Comparison of ENCODE assay signal across 24 cellular contexts in genomic region chr4:108529102-108529501, GRCh38.
A peak's percentile ranks its signal among the peaks of the same experiment; 100 is the strongest.
DNase-seq lines count a peak whose midpoint lies in the region; ATAC-seq and TF ChIP-seq lines count a peak whose summit lies in the region.
"Had no signal": no experiment of that assay in that cellular context is flagged by ENCODE, and none has a peak within 500 bp of the region (broad histone marks: within the 10 kb centered on the region; RNA-seq: fewer than 3 reads in every experiment).

No MANE protein-coding gene starts in this region.

- H3K36me3 Mint-ChIP-seq in activated naive CD4-positive, alpha-beta T cell treated with anti-CD3 and anti-CD28 coated beads for 36 hours (ENCODE audit: low read depth), result peaks cover 2% of the 10 kb centered on the region
- peaks cover 32 to 61% of the 10 kb centered on the region in 2 donors for H3K36me3 Mint-ChIP-seq in activated naive CD4-positive, alpha-beta T cell treated with anti-CD3 and anti-CD28 coated beads, Interleukin-2, amount 50 U/mL, for 72 hours
- H3K36me3 Mint-ChIP-seq in activated CD8-positive, alpha-beta T cell treated with anti-CD3 and anti-CD28 coated beads, Interleukin-2, amount 10 ng/mL, durations not matched to agents 7 days and 5 days (ENCODE audit: low read depth), result peaks cover 38% of the 10 kb centered on the region
- peaks cover 2% of the 10 kb centered on the region for H3K36me3 Mint-ChIP-seq in neural crest cell (ENCODE audit: low read depth)
- peaks cover 0 to 38% (median 7%) of the 10 kb centered on the region in 3 donors for H3K36me3 Mint-ChIP-seq in CD8-positive, alpha-beta memory T cell
- H3K36me3 Mint-ChIP-seq: CD14-positive monocyte had no signal

- no peak overlapping the region for H3K4me2 ChIP-seq in DND-41 (ENCODE audit: insufficient read depth, low read length)
- no peak overlapping the region for H3K4me2 ChIP-seq in smooth muscle cell

- no peaks in the 10 kb centered on the region for H3K27me3 ChIP-seq in DND-41 (ENCODE audit: insufficient read depth, low read length, poor library complexity)
- no peaks in the 10 kb centered on the region for H3K27me3 ChIP-seq in smooth muscle cell (ENCODE audit: low read depth)
- H3K27me3 ChIP-seq in CD8-positive, alpha-beta memory T cell (ENCODE audit: insufficient read depth, low read length, poor library complexity, severe bottlenecking), result no peaks in the 10 kb centered on the region
- H3K27me3 ChIP-seq: Peyer's patch, SJCRH30 had no signal

- DNase-seq in activated naive CD4-positive, alpha-beta T cell treated with anti-CD3 and anti-CD28 coated beads for 36 hours, result no peak
- no peak for DNase-seq in activated naive CD4-positive, alpha-beta T cell treated with anti-CD3 and anti-CD28 coated beads, Interleukin-2, amount 50 U/mL, for 72 hours (ENCODE audit: low spot score in 2 of 2)
- DNase-seq in DND-41 (no peak), neural crest cell (ENCODE audit: low read depth, low spot score) (no peak), smooth muscle cell (lab: John Stamatoyannopoulos, UW; ENCODE audit: unreplicated experiment) (no peak)
- no peak for DNase-seq in activated CD8-positive, alpha-beta T cell treated with anti-CD3 and anti-CD28 coated beads, Interleukin-2, amount 10 ng/mL, durations not matched to agents 7 days and 5 days
- DNase-seq in CD8-positive, alpha-beta memory T cell, result no peak
- DNase-seq: AML-193, COR-L47, DMS79, GM23248, HCEC 1CT, KBM-7, NCI-H1092 treated with DMSO at 0.1 percent for 48 hours, NCI-H146, NCI-H2029 treated with DMSO at 0.1 percent for 48 hours, NCI-H345, NCI-H524, NCI-H82, Peyer's patch, SJCRH30 had no signal

- no peak for ATAC-seq in activated naive CD4-positive, alpha-beta T cell treated with anti-CD3 and anti-CD28 coated beads, Interleukin-2, amount 50 U/mL, for 72 hours
- ATAC-seq in DND-41 (ENCODE audit: insufficient read depth, low read depth) (no peak), GM21529 (IDR thresholded peaks at IDR 0.05; ENCODE audit: unreplicated experiment) (no peak)
- ATAC-seq in activated CD8-positive, alpha-beta T cell treated with anti-CD3 and anti-CD28 coated beads, Interleukin-2, amount 10 ng/mL, durations not matched to agents 7 days and 5 days, result no peak
- ATAC-seq: GM12878 had no signal

- H3K4me1 ChIP-seq in DND-41 (ENCODE audit: insufficient read depth, low read length), result peaks cover 75% of the 10 kb centered on the region
- peaks cover 9% of the 10 kb centered on the region for H3K4me1 ChIP-seq in smooth muscle cell (ENCODE audit: low read depth)
- peaks cover 71% of the 10 kb centered on the region for H3K4me1 ChIP-seq in CD8-positive, alpha-beta memory T cell (ENCODE audit: insufficient read depth, low read length)
- H3K4me1 ChIP-seq: Peyer's patch had no signal

- intact Hi-C loops in activated naive CD4-positive, alpha-beta T cell treated with anti-CD3 and anti-CD28 coated beads for 36 hours (cut with micrococcal nuclease), result no loop called here

- WGBS in smooth muscle cell (ENCODE audit: low lambda C conversion rate), result 82% methylated on average over 1 of the region's 1 CpG

- no peak for TF ChIP-seq CTCF in DND-41 (IDR thresholded peaks at IDR 0.05; ENCODE audit: borderline replicate concordance, extremely low read depth, low read length, poor library complexity, severe bottlenecking)
- TF ChIP-seq CTCF in neural crest cell (conservative IDR thresholded peaks at IDR 0.05), result no peak
- TF ChIP-seq CTCF in smooth muscle cell (IDR thresholded peaks at IDR 0.05; ENCODE audit: borderline replicate concordance, insufficient read depth, poor library complexity, severe bottlenecking), result no peak

- H3K4me1 Mint-ChIP-seq in activated naive CD4-positive, alpha-beta T cell treated with anti-CD3 and anti-CD28 coated beads for 36 hours (ENCODE audit: low read depth), result peaks cover 70% of the 10 kb centered on the region
- H3K4me1 Mint-ChIP-seq in activated CD8-positive, alpha-beta T cell treated with anti-CD3 and anti-CD28 coated beads, Interleukin-2, amount 10 ng/mL, durations not matched to agents 7 days and 5 days (ENCODE audit: low read depth), result peaks cover 89% of the 10 kb centered on the region
- peaks cover 38% of the 10 kb centered on the region for H3K4me1 Mint-ChIP-seq in neural crest cell
- H3K4me1 Mint-ChIP-seq in CD8-positive, alpha-beta memory T cell, result peaks cover 46 to 72% (median 55%) of the 10 kb centered on the region in 3 donors

- no peak overlapping the region for H3K4me3 Mint-ChIP-seq in activated naive CD4-positive, alpha-beta T cell treated with anti-CD3 and anti-CD28 coated beads for 36 hours
- no peak overlapping the region for H3K4me3 Mint-ChIP-seq in activated CD8-positive, alpha-beta T cell treated with anti-CD3 and anti-CD28 coated beads, Interleukin-2, amount 10 ng/mL, durations not matched to agents 7 days and 5 days
- H3K4me3 Mint-ChIP-seq in neural crest cell, result no peak overlapping the region
- H3K4me3 Mint-ChIP-seq in CD8-positive, alpha-beta memory T cell, result no peak overlapping the region
- H3K4me3 Mint-ChIP-seq: CD14-positive monocyte had no signal

- H3K9ac ChIP-seq in DND-41 (ENCODE audit: low read depth, low read length), result no peak overlapping the region
- no peak overlapping the region for H3K9ac ChIP-seq in smooth muscle cell (ENCODE audit: low read depth)
- H3K9ac ChIP-seq: GM23248 had no signal

- CTCF ChIA-PET in activated naive CD4-positive, alpha-beta T cell treated with anti-CD3 and anti-CD28 coated beads for 36 hours (lab: Charles Lee), result interaction anchor here (0.6 to 1.3 kb wide), 4 partner anchors 14 to 36 kb away, joined by 3 to 5 read pairs (median 4); no protein-coding TSS in a partner anchor
- CTCF ChIA-PET in activated CD8-positive, alpha-beta T cell treated with anti-CD3 and anti-CD28 coated beads, Interleukin-2, amount 10 ng/mL, durations not matched to agents 7 days and 5 days (lab: Charles Lee), result interaction anchor here (1.0 to 3.6 kb wide), 4 partner anchors 8 to 499 kb away, joined by 3 to 24 read pairs (median 4); no protein-coding TSS in a partner anchor
- CTCF ChIA-PET in CD8-positive, alpha-beta memory T cell (lab: Charles Lee), result no interaction called here

- H3K79me2 ChIP-seq in DND-41 (ENCODE audit: insufficient read depth, low read length) (no peaks in the 10 kb centered on the region), smooth muscle cell (ENCODE audit: low read depth) (no peaks in the 10 kb centered on the region)

- no peaks in the 10 kb centered on the region for H3K27me3 Mint-ChIP-seq in activated naive CD4-positive, alpha-beta T cell treated with anti-CD3 and anti-CD28 coated beads for 36 hours (ENCODE audit: low read depth)
- H3K27me3 Mint-ChIP-seq in activated CD8-positive, alpha-beta T cell treated with anti-CD3 and anti-CD28 coated beads, Interleukin-2, amount 10 ng/mL, durations not matched to agents 7 days and 5 days (ENCODE audit: low read depth), result no peaks in the 10 kb centered on the region
- no peaks in the 10 kb centered on the region for H3K27me3 Mint-ChIP-seq in neural crest cell (ENCODE audit: low read depth)
- H3K27me3 Mint-ChIP-seq in CD8-positive, alpha-beta memory T cell, result peaks cover 0 to 3% of the 10 kb centered on the region in 2 donors

- H3K9me3 ChIP-seq in DND-41 (ENCODE audit: insufficient read depth, low read length, severe bottlenecking) (no peaks in the 10 kb centered on the region), smooth muscle cell (replicated peaks; ENCODE audit: low read depth) (no peaks in the 10 kb centered on the region)
- no peaks in the 10 kb centered on the region for H3K9me3 ChIP-seq in CD8-positive, alpha-beta memory T cell (ENCODE audit: low read length)
- H3K9me3 ChIP-seq: Peyer's patch had no signal

- H3K27ac Mint-ChIP-seq in activated naive CD4-positive, alpha-beta T cell treated with anti-CD3 and anti-CD28 coated beads for 36 hours, result peak overlapping the region; percentile 46
- peak overlapping the region in 1 of 2 donors; percentile 48 for H3K27ac Mint-ChIP-seq in activated naive CD4-positive, alpha-beta T cell treated with anti-CD3 and anti-CD28 coated beads, Interleukin-2, amount 50 U/mL, for 72 hours
- peak overlapping the region; percentile 17 for H3K27ac Mint-ChIP-seq in activated CD8-positive, alpha-beta T cell treated with anti-CD3 and anti-CD28 coated beads, Interleukin-2, amount 10 ng/mL, durations not matched to agents 7 days and 5 days
- H3K27ac Mint-ChIP-seq in neural crest cell (ENCODE audit: unreplicated experiment), result peak overlapping the region; percentile 46
- no peak overlapping the region for H3K27ac Mint-ChIP-seq in CD8-positive, alpha-beta memory T cell
- H3K27ac Mint-ChIP-seq: CD14-positive monocyte had no signal

- H4K20me1 ChIP-seq in DND-41 (ENCODE audit: insufficient read depth, low read length) (no peaks in the 10 kb centered on the region), smooth muscle cell (ENCODE audit: low read depth) (no peaks in the 10 kb centered on the region)

- peaks cover 9% of the 10 kb centered on the region for H3K9me3 Mint-ChIP-seq in activated naive CD4-positive, alpha-beta T cell treated with anti-CD3 and anti-CD28 coated beads for 36 hours
- H3K9me3 Mint-ChIP-seq in activated naive CD4-positive, alpha-beta T cell treated with anti-CD3 and anti-CD28 coated beads, Interleukin-2, amount 50 U/mL, for 72 hours, result peaks cover 25 to 40% of the 10 kb centered on the region in 2 donors
- peaks cover 25% of the 10 kb centered on the region for H3K9me3 Mint-ChIP-seq in activated CD8-positive, alpha-beta T cell treated with anti-CD3 and anti-CD28 coated beads, Interleukin-2, amount 10 ng/mL, durations not matched to agents 7 days and 5 days (ENCODE audit: insufficient read depth)
- H3K9me3 Mint-ChIP-seq in neural crest cell, result peaks cover 8% of the 10 kb centered on the region
- H3K9me3 Mint-ChIP-seq in CD8-positive, alpha-beta memory T cell, result peaks cover 3 to 15% (median 8%) of the 10 kb centered on the region in 5 donors

- H3K4me3 ChIP-seq in DND-41 (ENCODE audit: low read depth in 1 of 2, low read length in 2 of 2) (no peak overlapping the region), smooth muscle cell (no peak overlapping the region)
- H3K4me3 ChIP-seq in CD8-positive, alpha-beta memory T cell (ENCODE audit: low read length), result no peak overlapping the region
- H3K4me3 ChIP-seq: GM12878, GM23248, Peyer's patch, SJCRH30 had no signal

- POLR2A ChIA-PET in activated CD8-positive, alpha-beta T cell treated with anti-CD3 and anti-CD28 coated beads, Interleukin-2, amount 10 ng/mL, durations not matched to agents 7 days and 5 days (lab: Charles Lee), result no interaction called here
- POLR2A ChIA-PET in CD8-positive, alpha-beta memory T cell (lab: Charles Lee), result no interaction called here

- peak overlapping the region; percentile 66 for H3K27ac ChIP-seq in DND-41 (ENCODE audit: low read length)
- no peak overlapping the region for H3K27ac ChIP-seq in smooth muscle cell (ENCODE audit: low read depth)
- H3K27ac ChIP-seq in CD8-positive, alpha-beta memory T cell (ENCODE audit: low read depth, low read length), result no peak overlapping the region
- H3K27ac ChIP-seq: GM23248, Peyer's patch, SJCRH30 had no signal

- peaks cover 3% of the 10 kb centered on the region for H3F3A ChIP-seq in smooth muscle cell (ENCODE audit: low read depth)

- no peak overlapping the region for H2AFZ ChIP-seq in DND-41 (ENCODE audit: low read depth, low read length)
- no peak overlapping the region for H2AFZ ChIP-seq in smooth muscle cell (ENCODE audit: low read depth)
- H2AFZ ChIP-seq: GM23248 had no signal

- H3K36me3 ChIP-seq in DND-41 (ENCODE audit: insufficient read depth, low read length), result no peaks in the 10 kb centered on the region
- no peaks in the 10 kb centered on the region for H3K36me3 ChIP-seq in smooth muscle cell (ENCODE audit: low read depth)
- no peaks in the 10 kb centered on the region for H3K36me3 ChIP-seq in CD8-positive, alpha-beta memory T cell (ENCODE audit: insufficient read depth, low read length)
- H3K36me3 ChIP-seq: Peyer's patch, SJCRH30 had no signal

Comparison
In these comparisons a context has a peak if more than half of its experiments do, and no peak if none do; other contexts are left out.
1. H3K27ac Mint-ChIP-seq: peak in activated naive CD4-positive, alpha-beta T cell treated with anti-CD3 and anti-CD28 coated beads for 36 hours (single experiment), activated CD8-positive, alpha-beta T cell treated with anti-CD3 and anti-CD28 coated beads, Interleukin-2, amount 10 ng/mL, durations not matched to agents 7 days and 5 days (single experiment) and neural crest cell (single experiment); none in CD8-positive, alpha-beta memory T cell (0 of 8).